Comparison of ENCODE assay signal across 8 cellular contexts in the genomic region with DNA sequence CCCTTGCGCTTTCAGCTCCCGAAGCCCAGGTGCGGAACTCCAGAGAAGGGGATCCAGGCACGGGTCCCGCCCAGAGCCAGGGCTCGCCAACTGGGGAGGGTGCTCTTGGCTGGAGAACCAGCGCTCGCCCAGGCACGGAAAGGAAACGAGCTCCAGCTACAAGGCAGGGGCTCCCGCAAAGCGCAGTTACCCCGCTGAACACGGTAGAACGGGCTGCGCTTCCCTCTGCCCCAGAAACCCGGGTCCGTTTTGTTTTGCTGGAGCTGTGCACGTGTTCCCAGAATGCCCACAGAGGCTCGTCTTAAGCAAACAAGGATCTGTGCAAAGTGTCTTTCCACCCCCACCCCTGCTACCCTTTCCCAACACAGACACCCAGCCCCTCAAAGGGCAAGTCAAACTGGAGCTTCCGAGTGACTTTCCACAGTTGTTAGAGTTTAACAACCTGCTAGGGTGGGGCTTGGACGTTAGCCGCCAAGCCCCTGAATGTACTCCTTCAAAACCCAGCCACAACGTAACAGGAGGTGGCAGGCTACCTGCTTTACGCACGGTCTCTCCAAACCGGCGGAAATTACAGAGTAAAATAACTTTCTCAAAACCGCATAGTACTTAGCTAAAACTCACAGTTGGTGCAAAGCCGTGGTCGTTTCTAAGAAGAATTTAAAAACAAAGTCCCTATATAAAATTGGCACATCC. TPM values are rescaled to one million over a fixed set of nuclear protein-coding genes. Genes with fewer than 3 reads are reported as not detected.
DNase-seq lines count a peak whose midpoint lies in the region; ATAC-seq and TF ChIP-seq lines count a peak whose summit lies in the region.

No MANE protein-coding gene starts in this region.

- H3K4me3 Mint-ChIP-seq in activated CD8-positive, alpha-beta T cell treated with anti-CD3 and anti-CD28 coated beads for 36 hours: peak overlapping the region; percentile 86

- POLR2A ChIA-PET in activated CD8-positive, alpha-beta T cell treated with anti-CD3 and anti-CD28 coated beads for 36 hours (lab: Charles Lee): interaction anchor here (0.6 to 3.7 kb wide), 25 partner anchors 9 to 361 kb away, joined by 3 to 54 read pairs (median 5); a partner anchor contains a TSS

- ATAC-seq in activated CD8-positive, alpha-beta T cell treated with anti-CD3 and anti-CD28 coated beads for 36 hours: peak; percentile 27
- no peak for ATAC-seq in GM21515 (IDR thresholded peaks at IDR 0.05; ENCODE audit: unreplicated experiment)

- no peaks in the 10 kb centered on the region for H3K9me3 ChIP-seq in mesenchymal stem cell (ENCODE audit: control insufficient read depth, low read length)

- peak overlapping the region; percentile 94 for H3K27ac Mint-ChIP-seq in activated CD8-positive, alpha-beta T cell treated with anti-CD3 and anti-CD28 coated beads for 36 hours

- peaks cover 2% of the 10 kb centered on the region for H3K36me3 Mint-ChIP-seq in activated CD8-positive, alpha-beta T cell treated with anti-CD3 and anti-CD28 coated beads for 36 hours (ENCODE audit: low read depth)

- H4K91ac ChIP-seq in mesenchymal stem cell (ENCODE audit: low read length): no peak overlapping the region

- H3K27me3 ChIP-seq in mesenchymal stem cell (ENCODE audit: control insufficient read depth in 1 of 2, insufficient read depth in 1 of 2, low read length in 2 of 2): peaks cover 3 to 15% of the 10 kb centered on the region in 2 experiments

- no peaks in the 10 kb centered on the region for H3K36me3 ChIP-seq in mesenchymal stem cell (ENCODE audit: control insufficient read depth in 1 of 2, insufficient read depth in 2 of 2, low read depth in 1 of 2, low read length in 2 of 2)

- CTCF ChIA-PET in activated CD8-positive, alpha-beta T cell treated with anti-CD3 and anti-CD28 coated beads for 36 hours (lab: Charles Lee): interaction anchor here (0.6 to 2.5 kb wide), 20 partner anchors 10 to 139 kb away, joined by 3 to 31 read pairs (median 4); a partner anchor contains a TSS

- no peaks in the 10 kb centered on the region for H3K79me1 ChIP-seq in mesenchymal stem cell (replicated peaks; ENCODE audit: low read length, poor library complexity, severe bottlenecking)

- no peak overlapping the region for H3K4ac ChIP-seq in mesenchymal stem cell (ENCODE audit: low read depth in 1 of 2, low read length in 2 of 2)

- H3K4me3 ChIP-seq in mesenchymal stem cell (ENCODE audit: insufficient read depth in 1 of 2, low read depth in 1 of 2, low read length in 2 of 2): peak overlapping the region; percentile 59 to 87

- H3K27me3 Mint-ChIP-seq in activated CD8-positive, alpha-beta T cell treated with anti-CD3 and anti-CD28 coated beads for 36 hours: no peaks in the 10 kb centered on the region

- 4% methylated on average over 28 of the region's 31 CpGs for WGBS in mesenchymal stem cell

- intact Hi-C loops in activated CD8-positive, alpha-beta T cell treated with anti-CD3 and anti-CD28 coated beads for 36 hours (cut with micrococcal nuclease): loop anchor here (2.0 kb wide), 4 partner anchors 21 to 77 kb away; a partner anchor contains a TSS

- no peak overlapping the region for H3K18ac ChIP-seq in mesenchymal stem cell (ENCODE audit: low read depth in 1 of 2, low read length in 2 of 2)

- no peak overlapping the region for H2BK15ac ChIP-seq in mesenchymal stem cell (ENCODE audit: low read depth, poor library complexity, severe bottlenecking)

- peak overlapping the region; percentile 99 for H2AFZ ChIP-seq in mesenchymal stem cell (ENCODE audit: low read depth, low read length)

- H3K4me1 Mint-ChIP-seq in activated CD8-positive, alpha-beta T cell treated with anti-CD3 and anti-CD28 coated beads for 36 hours (ENCODE audit: low read depth): peaks cover 45% of the 10 kb centered on the region

- no peak for TF ChIP-seq CTCF in activated CD8-positive, alpha-beta T cell treated with anti-CD3 and anti-CD28 coated beads for 36 hours (IDR thresholded peaks at IDR 0.05)

- peak overlapping the region; percentile 84 for H3K9ac ChIP-seq in mesenchymal stem cell (ENCODE audit: low read length)

- H2BK120ac ChIP-seq in mesenchymal stem cell (ENCODE audit: low read depth, low read length): no peak overlapping the region

- peaks cover 9% of the 10 kb centered on the region for H3K4me1 ChIP-seq in mesenchymal stem cell (ENCODE audit: control insufficient read depth, insufficient read depth, low read depth, low read length)

- no peak overlapping the region for H3K14ac ChIP-seq in mesenchymal stem cell (ENCODE audit: low read length in 2 of 2)

- no peak overlapping the region for H2AK5ac ChIP-seq in mesenchymal stem cell (ENCODE audit: low read length, severe bottlenecking)

- no peak overlapping the region for H4K8ac ChIP-seq in mesenchymal stem cell (ENCODE audit: low read length)

- no peak overlapping the region for H3K27ac ChIP-seq in mesenchymal stem cell (ENCODE audit: low read length, poor library complexity, severe bottlenecking)

- H3K9me3 Mint-ChIP-seq in activated CD8-positive, alpha-beta T cell treated with anti-CD3 and anti-CD28 coated beads for 36 hours: no peaks in the 10 kb centered on the region

- DNase-seq in SIG-M5 treated with dmso at 0.1 percent for 504 hours (lab: John Stamatoyannopoulos, UW; ENCODE audit: unreplicated experiment) (peak; percentile 24), SIG-M5 (lab: John Stamatoyannopoulos, UW) (no peak), NCI-H2029 (lab: John Stamatoyannopoulos, UW) (peak; percentile 12), mesenchymal stem cell (peak; percentile 41)
- peak; percentile 69 for DNase-seq in activated CD8-positive, alpha-beta T cell treated with anti-CD3 and anti-CD28 coated beads for 36 hours
- DNase-seq in effector CD4-positive, alpha-beta T cell: peak; percentile 53
- peak; percentile 15 for DNase-seq in stimulated activated CD8-positive, alpha-beta memory T cell treated with anti-CD3 and anti-CD28 coated beads, Interleukin-4, amount 100 ng/mL, for 24 hours (ENCODE audit: low read depth)

- no peak overlapping the region for H2BK5ac ChIP-seq in mesenchymal stem cell (ENCODE audit: low read depth, low read length, poor library complexity, severe bottlenecking)

- no peak overlapping the region for H2BK12ac ChIP-seq in mesenchymal stem cell (ENCODE audit: low read length in 2 of 2)

- H3K4me2 ChIP-seq in mesenchymal stem cell (ENCODE audit: low read length, poor library complexity, severe bottlenecking): peak overlapping the region; percentile 99

- no peak overlapping the region for H3K23ac ChIP-seq in mesenchymal stem cell (ENCODE audit: low read length in 2 of 2)

RNA-seq across cellular contexts. Expression of a gene that starts 0.8 kb away (rescaled TPM):
- 10 to 100 TPM; 15.3 to 19.1 TPM for total RNA-seq in activated CD8-positive, alpha-beta T cell treated with anti-CD3 and anti-CD28 coated beads for 36 hours
- polyA plus RNA-seq in mesenchymal stem cell (2013, experiment 1 of 2): 0.06 TPM
- polyA plus RNA-seq in mesenchymal stem cell (2013, experiment 2 of 2): 0.11 TPM
